ENCODE assay signal across 13 cellular contexts in genomic region chr4:766152-766515, GRCh38. TPM values are rescaled to one million over a fixed set of nuclear protein-coding genes. Genes with fewer than 3 reads are reported as not detected.
DNase-seq lines count a peak whose midpoint lies in the region; ATAC-seq, FAIRE-seq and TF ChIP-seq lines count a peak whose summit lies in the region.
"Had no signal": no experiment of that assay in that cellular context is flagged by ENCODE, and none has a peak within 500 bp of the region (broad histone marks: within the 10 kb centered on the region; RNA-seq: fewer than 3 reads in every experiment).

No MANE protein-coding gene starts in this region.

- no peak overlapping the region for H3K4me3 Mint-ChIP-seq in activated B cell treated with CpG ODN at 0.5 μM for 24 hours
- H3K4me3 Mint-ChIP-seq in glutamatergic neuron (ENCODE audit: unreplicated experiment) = peak overlapping the region; percentile 69
- no peak overlapping the region for H3K4me3 Mint-ChIP-seq in activated naive CD4-positive, alpha-beta T cell treated with anti-CD3 and anti-CD28 coated beads for 36 hours
- H3K4me3 Mint-ChIP-seq: naive thymus-derived CD8-positive, alpha-beta T cell had no signal

- FAIRE-seq in G401.6 (lab: Jason Lieb, UNC) (peak; percentile 69), GM12892 (lab: Jason Lieb, UNC) (no peak)

- H3K4me1 Mint-ChIP-seq in activated B cell treated with CpG ODN at 0.5 μM for 24 hours (peaks cover 6% of the 10 kb centered on the region), glutamatergic neuron (ENCODE audit: low read depth, unreplicated experiment) (peaks cover 24% of the 10 kb centered on the region)
- peaks cover 8% of the 10 kb centered on the region for H3K4me1 Mint-ChIP-seq in activated naive CD4-positive, alpha-beta T cell treated with anti-CD3 and anti-CD28 coated beads for 36 hours (ENCODE audit: low read depth)

- no peak for TF ChIP-seq POLR2A in GM12892 (IDR thresholded peaks at IDR 0.05; ENCODE audit: low read depth, low read length)

- H3K27ac Mint-ChIP-seq in activated B cell treated with CpG ODN at 0.5 μM for 24 hours (peak overlapping the region; percentile 7), glutamatergic neuron (ENCODE audit: unreplicated experiment) (peak overlapping the region; percentile 86)
- H3K27ac Mint-ChIP-seq in activated naive CD4-positive, alpha-beta T cell treated with anti-CD3 and anti-CD28 coated beads for 36 hours = no peak overlapping the region

- peaks cover 83% of the 10 kb centered on the region for H3K36me3 Mint-ChIP-seq in activated B cell treated with CpG ODN at 0.5 μM for 24 hours (ENCODE audit: low read depth)
- peaks cover 46% of the 10 kb centered on the region for H3K36me3 Mint-ChIP-seq in glutamatergic neuron (ENCODE audit: unreplicated experiment)
- peaks cover 57% of the 10 kb centered on the region for H3K36me3 Mint-ChIP-seq in activated naive CD4-positive, alpha-beta T cell treated with anti-CD3 and anti-CD28 coated beads for 36 hours (ENCODE audit: low read depth)

- TF ChIP-seq CTCF in activated B cell treated with CpG ODN at 0.5 μM for 24 hours (IDR thresholded peaks at IDR 0.05) (no peak), glutamatergic neuron (IDR thresholded peaks at IDR 0.05; ENCODE audit: partially characterized antibody, unreplicated experiment) (no peak)

- POLR2A ChIA-PET in activated B cell treated with CpG ODN at 0.5 μM for 24 hours (lab: Charles Lee) = no interaction called here

- CTCF ChIA-PET in activated B cell treated with CpG ODN at 0.5 μM for 24 hours (lab: Charles Lee) = interaction anchor here (1.0 kb wide), 1 partner anchor 221 kb away, joined by 3 read pairs; the partner anchor contains the start of gene IDUA
- CTCF ChIA-PET in activated naive CD4-positive, alpha-beta T cell treated with anti-CD3 and anti-CD28 coated beads for 36 hours (lab: Charles Lee) = no interaction called here

- DNase-seq in A172 (ENCODE audit: low spot score) (peak; percentile 62), activated B cell treated with CpG ODN at 0.5 μM for 24 hours (no peak), glutamatergic neuron (no peak), GM12892 (ENCODE audit: insufficient read length) (no peak)
- DNase-seq in activated naive CD4-positive, alpha-beta T cell treated with anti-CD3 and anti-CD28 coated beads for 36 hours = no peak
- DNase-seq: heart right ventricle; naive thymus-derived CD8-positive, alpha-beta T cell; NCI-H526 treated with DMSO at 0.1 percent for 48 hours; tibial artery; WERI-Rb-1 had no signal

- H3K27me3 Mint-ChIP-seq in activated B cell treated with CpG ODN at 0.5 μM for 24 hours (no peaks in the 10 kb centered on the region), glutamatergic neuron (ENCODE audit: unreplicated experiment) (peaks cover 35% of the 10 kb centered on the region)
- no peaks in the 10 kb centered on the region for H3K27me3 Mint-ChIP-seq in activated naive CD4-positive, alpha-beta T cell treated with anti-CD3 and anti-CD28 coated beads for 36 hours (ENCODE audit: low read depth)
- H3K27me3 Mint-ChIP-seq: naive thymus-derived CD8-positive, alpha-beta T cell had no signal

- H3K9me3 Mint-ChIP-seq in activated B cell treated with CpG ODN at 0.5 μM for 24 hours = no peaks in the 10 kb centered on the region
- H3K9me3 Mint-ChIP-seq in glutamatergic neuron (ENCODE audit: unreplicated experiment) = peaks cover 44% of the 10 kb centered on the region
- no peaks in the 10 kb centered on the region for H3K9me3 Mint-ChIP-seq in activated naive CD4-positive, alpha-beta T cell treated with anti-CD3 and anti-CD28 coated beads for 36 hours

- ATAC-seq in activated B cell treated with CpG ODN at 0.5 μM for 24 hours (ENCODE audit: low read depth) (no peak), GM21619 (IDR thresholded peaks at IDR 0.05; ENCODE audit: unreplicated experiment) (no peak), HG02870 (IDR thresholded peaks at IDR 0.05; ENCODE audit: unreplicated experiment) (no peak)

- intact Hi-C loops in activated B cell treated with CpG ODN at 0.5 μM for 24 hours (cut with micrococcal nuclease) = no loop called here
- intact Hi-C loops in activated naive CD4-positive, alpha-beta T cell treated with anti-CD3 and anti-CD28 coated beads for 36 hours (cut with micrococcal nuclease) = no loop called here

RNA-seq across cellular contexts. Expression of gene CPLX1, which starts 59.8 kb away (rescaled TPM):
- 0.19 and 0.64 TPM in 2 replicates for total RNA-seq in A172 (2014; rRNA removed; shearing (Covaris generic))
- total RNA-seq in activated B cell treated with CpG ODN at 0.5 μM for 24 hours (not detected in 2 replicates), glutamatergic neuron (ENCODE audit: unreplicated experiment) (115 TPM)
- under 1 TPM; 0.37 to 0.48 TPM for total RNA-seq in activated naive CD4-positive, alpha-beta T cell treated with anti-CD3 and anti-CD28 coated beads for 36 hours
- polyA plus RNA-seq in GM12892 (2012; ENCODE audit: missing spikeins) = not detected
- polyA plus RNA-seq: naive thymus-derived CD8-positive, alpha-beta T cell had no signal

Comparison
In these comparisons a context has a peak if more than half of its experiments do, and no peak if none do; other contexts are left out.
1. RNA of gene CPLX1, which starts 59.8 kb away (total RNA-seq): 115 TPM in glutamatergic neuron (single experiment); 0.19 to 0.64 TPM in A172, 0.37 to 0.48 TPM in activated naive CD4-positive, alpha-beta T cell treated with anti-CD3 and anti-CD28 coated beads for 36 hours and not detected in activated B cell treated with CpG ODN at 0.5 μM for 24 hours; every median in the first group is over 10 times any median in the second.